Comparison of ENCODE assay signal across 11 cellular contexts in genomic region chr14:69073925-69074324, GRCh38.
"Had no signal": no experiment of that assay in that cellular context is flagged by ENCODE, and none has a peak within 500 bp of the region (broad histone marks: within the 10 kb centered on the region; RNA-seq: fewer than 3 reads in every experiment).

No MANE protein-coding gene starts in this region.

- H3K27me3 Mint-ChIP-seq: activated naive CD4-positive, alpha-beta T cell treated with anti-CD3 and anti-CD28 coated beads, Interleukin-2, amount 10 ng/mL, durations not matched to agents 7 days and 5 days; stimulated activated naive CD8-positive, alpha-beta T cell treated with anti-CD3 and anti-CD28 coated beads, Interleukin-15, Interleukin-2, amounts not matched to agents 100 ng/mL and 50 ng/mL, for 24 hours had no signal

- DNase-seq: activated naive CD4-positive, alpha-beta T cell treated with anti-CD3 and anti-CD28 coated beads, Interleukin-2, amount 10 ng/mL, durations not matched to agents 7 days and 5 days; activated T-cell treated with anti-CD3 and anti-CD28 coated beads for 4 hours; dorsolateral prefrontal cortex; left cardiac atrium; lower lobe of right lung; psoas muscle; right lobe of liver; testis had no signal

- H3K27ac ChIP-seq: dorsolateral prefrontal cortex, lower lobe of right lung, psoas muscle, right lobe of liver, testis had no signal

- H3K9me3 ChIP-seq: lower lobe of right lung, psoas muscle, right lobe of liver, testis had no signal

- H3K4me3 Mint-ChIP-seq: activated naive CD4-positive, alpha-beta T cell treated with anti-CD3 and anti-CD28 coated beads, Interleukin-2, amount 10 ng/mL, durations not matched to agents 7 days and 5 days; mesothelial cell of epicardium; stimulated activated naive CD8-positive, alpha-beta T cell treated with anti-CD3 and anti-CD28 coated beads, Interleukin-15, Interleukin-2, amounts not matched to agents 100 ng/mL and 50 ng/mL, for 24 hours had no signal

- H3K27me3 ChIP-seq: dorsolateral prefrontal cortex, right lobe of liver, testis had no signal

- H3K9me3 Mint-ChIP-seq: activated naive CD4-positive, alpha-beta T cell treated with anti-CD3 and anti-CD28 coated beads, Interleukin-2, amount 10 ng/mL, durations not matched to agents 7 days and 5 days; mesothelial cell of epicardium; stimulated activated naive CD8-positive, alpha-beta T cell treated with anti-CD3 and anti-CD28 coated beads, Interleukin-15, Interleukin-2, amounts not matched to agents 100 ng/mL and 50 ng/mL, for 24 hours had no signal

- H3K4me3 ChIP-seq: dorsolateral prefrontal cortex, lower lobe of right lung, psoas muscle, right lobe of liver, smooth muscle cell, testis had no signal

- H3K4me1 Mint-ChIP-seq: activated naive CD4-positive, alpha-beta T cell treated with anti-CD3 and anti-CD28 coated beads, Interleukin-2, amount 10 ng/mL, durations not matched to agents 7 days and 5 days had no signal

- H3K27ac Mint-ChIP-seq: activated naive CD4-positive, alpha-beta T cell treated with anti-CD3 and anti-CD28 coated beads, Interleukin-2, amount 10 ng/mL, durations not matched to agents 7 days and 5 days; stimulated activated naive CD8-positive, alpha-beta T cell treated with anti-CD3 and anti-CD28 coated beads, Interleukin-15, Interleukin-2, amounts not matched to agents 100 ng/mL and 50 ng/mL, for 24 hours had no signal

- H3K4me1 ChIP-seq: right lobe of liver, testis had no signal
